In genomic region chr19:17328517-17329060, GRCh38 we compare ENCODE assay signal across 8 cellular contexts. TPM values are rescaled to one million over a fixed set of nuclear protein-coding genes. Genes with fewer than 3 reads are reported as not detected.
DNase-seq lines count a peak whose midpoint lies in the region; ATAC-seq, FAIRE-seq and TF ChIP-seq lines count a peak whose summit lies in the region.

No MANE protein-coding gene starts in this region.

- intact Hi-C loops in prostate gland (cut with DNase I), result no loop called here

- no peak overlapping the region for H3K27ac Mint-ChIP-seq in T-helper 2 cell treated with Interferon-gamma antibody and Interleukin-4, amounts not matched to agents 5 μg/mL and 100 μg/mL, for 36 hours

- peak overlapping the region; percentile 81 to 91 for H3K27ac ChIP-seq in prostate gland

- H3K4me1 ChIP-seq in prostate gland (replicated peaks), result peaks cover 9% of the 10 kb centered on the region

- ATAC-seq in HG02763 (IDR thresholded peaks at IDR 0.05; ENCODE audit: unreplicated experiment) (no peak), GM19023 (IDR thresholded peaks at IDR 0.05; ENCODE audit: unreplicated experiment) (no peak)

- no peaks in the 10 kb centered on the region for H3K27me3 ChIP-seq in prostate gland (replicated peaks; ENCODE audit: insufficient read depth)

- peaks cover 8% of the 10 kb centered on the region for H3K4me1 Mint-ChIP-seq in T-helper 2 cell treated with Interferon-gamma antibody and Interleukin-4, amounts not matched to agents 5 μg/mL and 100 μg/mL, for 36 hours (ENCODE audit: low read depth)

- TF ChIP-seq POLR2A in prostate gland (IDR thresholded peaks at IDR 0.05), result no peak

- no peaks in the 10 kb centered on the region for H3K36me3 ChIP-seq in prostate gland

- WGBS in prostate gland, result 21% methylated on average over 22 of the region's 57 CpGs

- TF ChIP-seq CTCF in GM20000 (IDR thresholded peaks at IDR 0.05; ENCODE audit: extremely low read depth, missing control alignments) (no peak), epithelial cell of esophagus (IDR thresholded peaks at IDR 0.05; ENCODE audit: insufficient read depth, low read depth, low read length, missing control alignments) (no peak), prostate gland (IDR thresholded peaks at IDR 0.05) (no peak)

- no peak for FAIRE-seq in HTR-8/SVneo (lab: Jason Lieb, UNC)

- H3K4me3 ChIP-seq in epithelial cell of esophagus (ENCODE audit: low read length) (peak overlapping the region; percentile 39), prostate gland (peak overlapping the region; percentile 26 to 40)

- H3K9me3 Mint-ChIP-seq in T-helper 2 cell treated with Interferon-gamma antibody and Interleukin-4, amounts not matched to agents 5 μg/mL and 100 μg/mL, for 36 hours, result no peaks in the 10 kb centered on the region

- H3K27me3 Mint-ChIP-seq in T-helper 2 cell treated with Interferon-gamma antibody and Interleukin-4, amounts not matched to agents 5 μg/mL and 100 μg/mL, for 36 hours (ENCODE audit: low read depth), result peaks cover 11% of the 10 kb centered on the region

- peaks cover 14% of the 10 kb centered on the region for H3K36me3 Mint-ChIP-seq in T-helper 2 cell treated with Interferon-gamma antibody and Interleukin-4, amounts not matched to agents 5 μg/mL and 100 μg/mL, for 36 hours (ENCODE audit: low read depth)

- DNase-seq in GM20000 (ENCODE audit: low spot score), result peak; percentile 76
- DNase-seq in T-helper 2 cell treated with Interferon-gamma antibody and Interleukin-4, amounts not matched to agents 5 μg/mL and 100 μg/mL, for 36 hours (ENCODE audit: low spot score), result no peak
- no peak for DNase-seq in epithelial cell of esophagus (ENCODE audit: low read depth)
- no peak for DNase-seq in prostate gland (ENCODE audit: low spot score)
- no peak for DNase-seq in OCI-M2 (lab: John Stamatoyannopoulos, UW; ENCODE audit: unreplicated experiment)
- no peak for DNase-seq in HTR-8/SVneo (ENCODE audit: insufficient read length, low spot score)

- no peaks in the 10 kb centered on the region for H3K9me3 ChIP-seq in prostate gland

- peak overlapping the region; percentile 54 for H3K4me3 Mint-ChIP-seq in T-helper 2 cell treated with Interferon-gamma antibody and Interleukin-4, amounts not matched to agents 5 μg/mL and 100 μg/mL, for 36 hours

RNA-seq across cellular contexts. Expression of gene ANO8, which starts 6.1 kb away (rescaled TPM):
- 10 to 100 TPM in 1 of 2 donors, 1 to 10 TPM in 1; 9.8 to 10.1 TPM for total RNA-seq in prostate gland

RNA-seq across cellular contexts. Expression of gene GTPBP3, which starts 8.8 kb away (rescaled TPM):
- 10 to 100 TPM; 42.4 to 67.0 TPM for total RNA-seq in prostate gland

RNA-seq across cellular contexts. Expression of gene DDA1, which starts 19.2 kb away (rescaled TPM):
- 10 to 100 TPM in 1 of 2 donors, 1 to 10 TPM in 1; 9.6 to 18.6 TPM for total RNA-seq in prostate gland

RNA-seq across cellular contexts. Expression of gene MRPL34, which starts 22.9 kb away (rescaled TPM):
- total RNA-seq in prostate gland, result 100 to 1,000 TPM; 157 to 169 TPM

RNA-seq across cellular contexts. Expression of gene ABHD8, which starts 25.4 kb away (rescaled TPM):
- total RNA-seq in prostate gland, result 10 to 100 TPM; 20.1 to 21.6 TPM
